Comparison of ENCODE assay signal across 20 cellular contexts in the genomic region with DNA sequence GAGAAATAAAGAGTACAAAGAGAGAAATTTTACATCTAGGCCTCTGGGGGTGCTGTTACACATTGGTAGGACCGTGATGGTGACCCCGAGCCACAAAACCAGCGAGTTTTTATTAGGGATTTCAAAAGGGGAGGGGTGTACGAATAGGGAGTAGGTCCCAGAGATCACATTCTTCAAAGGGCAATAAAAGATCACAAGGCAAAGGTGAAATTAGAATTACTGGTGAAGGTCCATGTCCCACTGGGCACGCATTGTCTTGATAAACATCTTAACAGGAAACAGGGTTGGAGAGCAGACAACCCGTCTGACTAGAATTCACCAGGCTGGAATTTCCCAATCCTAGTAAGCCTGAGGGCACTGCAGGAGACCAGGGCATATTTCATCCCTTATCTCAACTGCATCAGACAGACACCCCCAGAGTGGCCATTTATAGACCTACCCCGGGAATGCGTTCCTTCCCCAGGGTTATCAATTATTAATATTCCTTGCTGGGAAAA. TPM values are rescaled to one million over a fixed set of nuclear protein-coding genes. Genes with fewer than 3 reads are reported as not detected.
DNase-seq lines count a peak whose midpoint lies in the region; ATAC-seq, FAIRE-seq and TF ChIP-seq lines count a peak whose summit lies in the region.
"Had no signal": no experiment of that assay in that cellular context is flagged by ENCODE, and none has a peak within 500 bp of the region (broad histone marks: within the 10 kb centered on the region; RNA-seq: fewer than 3 reads in every experiment).

No MANE protein-coding gene starts in this region.

- H3K9me3 ChIP-seq in DOHH2 (ENCODE audit: control insufficient read depth, insufficient read depth, low read length) (no peaks in the 10 kb centered on the region), K562 (replicated peaks; ENCODE audit: control insufficient read depth, insufficient read depth, low read depth, low read length) (peaks cover 10% of the 10 kb centered on the region), uterus (no peaks in the 10 kb centered on the region)
- H3K9me3 ChIP-seq: gastrocnemius medialis, sigmoid colon, tibial artery had no signal

- peaks cover 15% of the 10 kb centered on the region for H3K36me3 Mint-ChIP-seq in natural killer cell treated with Interleukin-12 subunit alpha and Interleukin-12 subunit beta and Interleukin-15 and Interleukin-18, amount 100 ng/mL, for 72 hours

- peak overlapping the region; percentile 95 for H3K27ac ChIP-seq in DOHH2 (ENCODE audit: low read depth, low read length)
- H3K27ac ChIP-seq in K562 (ENCODE audit: extremely low read depth, low read depth, low read length) = no peak overlapping the region
- H3K27ac ChIP-seq in uterus = no peak overlapping the region
- H3K27ac ChIP-seq: gastrocnemius medialis, sigmoid colon, tibial artery had no signal

- H3K4me1 Mint-ChIP-seq in natural killer cell treated with Interleukin-12 subunit alpha and Interleukin-12 subunit beta and Interleukin-15 and Interleukin-18, amount 100 ng/mL, for 72 hours (ENCODE audit: low read depth in 2 of 2) = peaks cover 24 to 42% of the 10 kb centered on the region in 2 donors

- CTCF ChIA-PET in K562 (lab: Yijun Ruan, JAX; ENCODE audit: low intra/inter-chr PET ratio) = no interaction called here

- peaks cover 87% of the 10 kb centered on the region for H3K4me1 ChIP-seq in DOHH2 (ENCODE audit: control insufficient read depth, low read length)
- peaks cover 9 to 23% of the 10 kb centered on the region in 2 experiments; a peak in 4 of 5 replicates for H3K4me1 ChIP-seq in K562 (replicated peaks in 1 of 2; ENCODE audit: control insufficient read depth in 2 of 2, insufficient read depth in 2 of 2, low read length in 2 of 2)
- H3K4me1 ChIP-seq in uterus = peaks cover 0 to 4% of the 10 kb centered on the region in 2 donors

- peak overlapping the region in 1 of 2 donors; percentile 83 for H3K27ac Mint-ChIP-seq in natural killer cell treated with Interleukin-12 subunit alpha and Interleukin-12 subunit beta and Interleukin-15 and Interleukin-18, amount 100 ng/mL, for 72 hours
- H3K27ac Mint-ChIP-seq: activated naive CD4-positive, alpha-beta T cell treated with anti-CD3 and anti-CD28 coated beads, Interleukin-2, amount 50 U/mL, for 72 hours; effector memory CD8-positive, alpha-beta T cell; T-helper 1 cell treated with Interleukin-12 subunit alpha and Interleukin-12 subunit beta and Interleukin-4 antibody, amounts not matched to agents 30 μg/mL and 1 μg/mL, for 36 hours had no signal

- H3K9me1 ChIP-seq in K562 (ENCODE audit: control insufficient read depth, insufficient read depth, low read length) = no peaks in the 10 kb centered on the region

- H3K79me2 ChIP-seq in DOHH2 (ENCODE audit: control insufficient read depth, low read length) = peaks cover 64% of the 10 kb centered on the region
- no peaks in the 10 kb centered on the region for H3K79me2 ChIP-seq in K562 (ENCODE audit: control insufficient read depth, insufficient read depth, low read length)

- no peak for FAIRE-seq in K562 (lab: Jason Lieb, UNC)
- FAIRE-seq: H54 had no signal

- peaks cover 3% of the 10 kb centered on the region for H3K9me3 Mint-ChIP-seq in natural killer cell treated with Interleukin-12 subunit alpha and Interleukin-12 subunit beta and Interleukin-15 and Interleukin-18, amount 100 ng/mL, for 72 hours

- H3K27me3 ChIP-seq in DOHH2 (ENCODE audit: control insufficient read depth, low read length) (no peaks in the 10 kb centered on the region), K562 (ENCODE audit: control insufficient read depth in 2 of 2, insufficient read depth in 2 of 2, low read length in 2 of 2) (no peaks in the 10 kb centered on the region), uterus (no peaks in the 10 kb centered on the region)
- H3K27me3 ChIP-seq: gastrocnemius medialis, sigmoid colon, tibial artery had no signal

- ATAC-seq in K562 = no peak
- ATAC-seq in natural killer cell treated with Interleukin-12 subunit alpha and Interleukin-12 subunit beta and Interleukin-15 and Interleukin-18, amount 100 ng/mL, for 72 hours = no peak
- ATAC-seq: activated naive CD4-positive, alpha-beta T cell treated with anti-CD3 and anti-CD28 coated beads, Interleukin-2, amount 50 U/mL, for 72 hours; effector memory CD8-positive, alpha-beta T cell; gastrocnemius medialis had no signal

- peaks cover 23% of the 10 kb centered on the region for H3K36me3 ChIP-seq in DOHH2 (ENCODE audit: control insufficient read depth, low read length)
- H3K36me3 ChIP-seq in K562 (ENCODE audit: control insufficient read depth, insufficient read depth, low read length) = no peaks in the 10 kb centered on the region
- no peaks in the 10 kb centered on the region for H3K36me3 ChIP-seq in uterus
- H3K36me3 ChIP-seq: gastrocnemius medialis, sigmoid colon, tibial artery had no signal

- H3K4me2 ChIP-seq in DOHH2 (ENCODE audit: low read length) = peak overlapping the region; percentile 84
- no peak overlapping the region for H3K4me2 ChIP-seq in K562 (ENCODE audit: insufficient read depth, low read length)

- TF ChIP-seq RAD21 in K562 (CRISPR knock-in tag; conservative IDR thresholded peaks at IDR 0.05 in 1 of 2, IDR thresholded peaks at IDR 0.05 in 1 of 2) = no peak

- WGBS in K562 (ENCODE audit: insufficient coverage, low coverage, missing lambda C conversion rate) = 30% methylated on average over 8 of the region's 8 CpGs

- H4K20me1 ChIP-seq in DOHH2 (ENCODE audit: control insufficient read depth, insufficient read depth, low read depth, low read length) (no peaks in the 10 kb centered on the region), K562 (replicated peaks; ENCODE audit: control insufficient read depth, insufficient read depth, low read length) (no peaks in the 10 kb centered on the region)

- TF ChIP-seq CTCF in DOHH2 (IDR thresholded peaks at IDR 0.05; ENCODE audit: low read depth, low read length, poor library complexity, severe bottlenecking) (peak; percentile 68), LNCaP clone FGC (IDR thresholded peaks at IDR 0.05; ENCODE audit: control insufficient read depth, extremely low read depth, insufficient read depth) (no peak), K562 (IDR thresholded peaks at IDR 0.05 in 2 of 3, conservative IDR thresholded peaks at IDR 0.05 in 1 of 3; ENCODE audit: insufficient read depth in 2 of 3, low read depth in 1 of 3, low read length in 3 of 3) (peak in 1 of 3 experiments; percentile 26; a peak in 2 of 6 replicates), uterus (IDR thresholded peaks at IDR 0.05) (no peak)

- H2AFZ ChIP-seq in K562 (ENCODE audit: low read depth, low read length) = no peak overlapping the region

- POLR2A ChIA-PET in K562 (lab: Yijun Ruan, JAX) = no interaction called here

- H3F3A ChIP-seq in DOHH2 (ENCODE audit: control insufficient read depth, insufficient read depth) = peaks cover 47% of the 10 kb centered on the region

- H3K4me3 ChIP-seq in DOHH2 (ENCODE audit: low read length) (peak overlapping the region; percentile 88), LNCaP clone FGC (ENCODE audit: low read depth, low read length) (no peak overlapping the region), K562 (no peak overlapping the region), uterus (no peak overlapping the region)
- H3K4me3 ChIP-seq: gastrocnemius medialis, lung, sigmoid colon, tibial artery had no signal

- H3K4me3 Mint-ChIP-seq in natural killer cell treated with Interleukin-12 subunit alpha and Interleukin-12 subunit beta and Interleukin-15 and Interleukin-18, amount 100 ng/mL, for 72 hours = peak overlapping the region; percentile 52
- H3K4me3 Mint-ChIP-seq: B cell; effector memory CD8-positive, alpha-beta T cell had no signal

- in situ Hi-C loops in K562 (cut with MboI) = no loop called here

- H3K27me3 Mint-ChIP-seq in natural killer cell treated with Interleukin-12 subunit alpha and Interleukin-12 subunit beta and Interleukin-15 and Interleukin-18, amount 100 ng/mL, for 72 hours = no peaks in the 10 kb centered on the region
- H3K27me3 Mint-ChIP-seq: B cell; effector memory CD8-positive, alpha-beta T cell had no signal

- peak; percentile 14 for DNase-seq in LNCaP clone FGC (ENCODE audit: low read depth)
- DNase-seq in K562 (ENCODE audit: extremely low read depth in 1 of 4, low spot score in 3 of 4) = no peak
- DNase-seq in natural killer cell treated with Interleukin-12 subunit alpha and Interleukin-12 subunit beta and Interleukin-15 and Interleukin-18, amount 100 ng/mL, for 72 hours (ENCODE audit: low spot score) = no peak
- DNase-seq in NCI-H1092 treated with DMSO at 0.1 percent for 48 hours (lab: John Stamatoyannopoulos, UW) = no peak
- no peak for DNase-seq in uterus
- no peak for DNase-seq in NCI-H146 (lab: John Stamatoyannopoulos, UW)
- no peak for DNase-seq in stimulated activated CD4-positive, alpha-beta T cell treated with anti-CD3 and anti-CD28 coated beads, Interleukin-12 subunit alpha, Interleukin-12 subunit beta, amount 100 ng/mL, for 4 hours
- DNase-seq: activated T-cell treated with anti-CD3 and anti-CD28 coated beads for 4 hours; effector memory CD8-positive, alpha-beta T cell; gastrocnemius medialis; NCI-H1105 treated with DMSO at 0.1 percent for 48 hours; sigmoid colon; stimulated activated CD4-positive, alpha-beta T cell treated with anti-CD3 and anti-CD28 coated beads, Interleukin-4, amount 100 ng/mL, for 4 hours; tibial artery had no signal

- BruUV-seq in K562 (replicated peaks; lab: Mats Ljungman, UMichigan) = no TSS peak

- TF ChIP-seq POLR2A in K562 (conservative IDR thresholded peaks at IDR 0.05) (no peak), uterus (IDR thresholded peaks at IDR 0.05) (no peak)

- H3K9ac ChIP-seq in K562 (ENCODE audit: insufficient read depth in 1 of 2, low read depth in 2 of 2, low read length in 2 of 2) = no peak overlapping the region

- no peaks in the 10 kb centered on the region for H3K9me2 ChIP-seq in DOHH2 (replicated peaks; ENCODE audit: control insufficient read depth, low read length)

- TF ChIP-seq EP300 in K562 (IDR thresholded peaks at IDR 0.05; ENCODE audit: low read length) = peak; percentile 14; the same call in 1 of the 2 replicates

- intact Hi-C loops in K562 (cut with micrococcal nuclease) (no loop called here), uterus (cut with DNase I; ENCODE audit: low total_unique reads) (loop anchor here (10.0 kb wide), 1 partner anchor 46 kb away; no protein-coding TSS in a partner anchor)

RNA-seq across cellular contexts. Expression of gene IRAK2, which starts 4.3 kb away (rescaled TPM):
- total RNA-seq in K562 (2011; cell fraction: chromatin; rRNA removed; ENCODE audit: low replicate concordance) = 3.6 and 5.6 TPM in 2 replicates
- 3.4 and 4.5 TPM in 2 replicates for total RNA-seq in K562 (2011; cell fraction: nucleolus; rRNA removed)
- 3.7 and 4.1 TPM in 2 replicates for total RNA-seq in K562 (2011; cell fraction: nucleoplasm; rRNA removed)
- 2.5 and 4.7 TPM in 2 replicates for total RNA-seq in K562 (2014; rRNA removed)
- total RNA-seq in K562 (2014; rRNA removed; fragmentation: Illumina TruSeq; extraction: Trizol) = 2.7 TPM in 2 replicates
- total RNA-seq in K562 (2015; rRNA removed; fragmentation: Illumina TruSeq; extraction: Trizol) = 1.7 and 1.8 TPM in 2 replicates
- 3.1 and 3.2 TPM in 2 replicates for total RNA-seq in K562 (2021)
- 3.6 and 4.4 TPM in 2 replicates for polyA plus RNA-seq in K562 (2011; rRNA removed)
- polyA plus RNA-seq in K562 (2011; cell fraction: cytosol; rRNA removed) = 4.2 and 5.7 TPM in 2 replicates
- 1.3 and 1.9 TPM in 2 replicates for polyA plus RNA-seq in K562 (2011; cell fraction: nucleus; rRNA removed)
- polyA plus RNA-seq in K562 (2012) = 1.8 and 2.8 TPM in 2 replicates
- 3.2 and 3.8 TPM in 2 replicates for polyA plus RNA-seq in K562 (2014; fragmentation: Illumina TruSeq; extraction: Trizol)
- 1 to 10 TPM in 1 of 2 experiments, under 1 TPM in 1; 0.42 to 1.0 TPM for polyA plus RNA-seq in K562 (2014; fragmentation: Nextera tagmentation; extraction: Ambion mirVana)
- polyA plus RNA-seq in K562 (2014; rRNA removed) = 2.7 and 2.9 TPM in 2 replicates
- 2.3 and 3.5 TPM in 2 replicates for polyA minus RNA-seq in K562 (2011; rRNA and poly(A)+ RNA removed)
- polyA minus RNA-seq in K562 (2011; cell fraction: cytosol; rRNA and poly(A)+ RNA removed) = 1.9 and 3.1 TPM in 2 replicates
- polyA minus RNA-seq in K562 (2011; cell fraction: nucleus; rRNA and poly(A)+ RNA removed) = 1.1 and 1.2 TPM in 2 replicates
- total RNA-seq in natural killer cell treated with Interleukin-12 subunit alpha and Interleukin-12 subunit beta and Interleukin-15 and Interleukin-18, amount 100 ng/mL, for 72 hours = 10 to 100 TPM; 35.1 to 78.4 TPM
- total RNA-seq in uterus = 1 to 10 TPM in 3 of 4 donors, under 1 TPM in 1; 0.29 to 8.7 (median 3.7) TPM

RNA-seq across cellular contexts. Expression of gene VHL, which starts 27.5 kb away (rescaled TPM):
- 75.2 and 83.6 TPM in 2 replicates for total RNA-seq in K562 (2011; cell fraction: chromatin; rRNA removed; ENCODE audit: low replicate concordance)
- 45.5 and 50.2 TPM in 2 replicates for total RNA-seq in K562 (2011; cell fraction: nucleolus; rRNA removed)
- total RNA-seq in K562 (2011; cell fraction: nucleoplasm; rRNA removed) = 91.8 and 160 TPM in 2 replicates
- 73.9 and 82.2 TPM in 2 replicates for total RNA-seq in K562 (2014; rRNA removed)
- total RNA-seq in K562 (2014; rRNA removed; fragmentation: Illumina TruSeq; extraction: Trizol) = 109 and 120 TPM in 2 replicates
- 90.5 and 91.1 TPM in 2 replicates for total RNA-seq in K562 (2015; rRNA removed; fragmentation: Illumina TruSeq; extraction: Trizol)
- total RNA-seq in K562 (2021) = 79.4 and 93.6 TPM in 2 replicates
- polyA plus RNA-seq in K562 (2011; rRNA removed) = 49.8 and 55.3 TPM in 2 replicates
- polyA plus RNA-seq in K562 (2011; cell fraction: cytosol; rRNA removed) = 19.7 and 34.1 TPM in 2 replicates
- 35.5 and 39.4 TPM in 2 replicates for polyA plus RNA-seq in K562 (2011; cell fraction: nucleus; rRNA removed)
- polyA plus RNA-seq in K562 (2012) = 78.7 and 123 TPM in 2 replicates
- polyA plus RNA-seq in K562 (2014; fragmentation: Illumina TruSeq; extraction: Trizol) = 73.5 and 84.1 TPM in 2 replicates
- 10 to 100 TPM; 16.3 to 22.7 TPM for polyA plus RNA-seq in K562 (2014; fragmentation: Nextera tagmentation; extraction: Ambion mirVana)
- 58.7 and 74.2 TPM in 2 replicates for polyA plus RNA-seq in K562 (2014; rRNA removed)
- polyA minus RNA-seq in K562 (2011; rRNA and poly(A)+ RNA removed) = 70.6 and 72.7 TPM in 2 replicates
- polyA minus RNA-seq in K562 (2011; cell fraction: cytosol; rRNA and poly(A)+ RNA removed) = 22.2 and 30.4 TPM in 2 replicates
- 11.8 and 13.1 TPM in 2 replicates for polyA minus RNA-seq in K562 (2011; cell fraction: nucleus; rRNA and poly(A)+ RNA removed)
- 10 to 100 TPM; 66.8 to 77.5 TPM for total RNA-seq in natural killer cell treated with Interleukin-12 subunit alpha and Interleukin-12 subunit beta and Interleukin-15 and Interleukin-18, amount 100 ng/mL, for 72 hours
- 10 to 100 TPM; 14.6 to 73.7 (median 33.3) TPM for total RNA-seq in uterus

RNA-seq across cellular contexts. Expression of gene BRK1, which starts 53.6 kb away (rescaled TPM):
- 34.5 and 36.9 TPM in 2 replicates for total RNA-seq in K562 (2011; cell fraction: chromatin; rRNA removed; ENCODE audit: low replicate concordance)
- total RNA-seq in K562 (2011; cell fraction: nucleolus; rRNA removed) = 28.4 and 29.7 TPM in 2 replicates
- total RNA-seq in K562 (2011; cell fraction: nucleoplasm; rRNA removed) = 50.7 and 104 TPM in 2 replicates
- total RNA-seq in K562 (2014; rRNA removed) (105 and 110 TPM in 2 replicates), K562 (2014; rRNA removed; fragmentation: Illumina TruSeq; extraction: Trizol) (148 and 174 TPM in 2 replicates), K562 (2015; rRNA removed; fragmentation: Illumina TruSeq; extraction: Trizol) (148 and 161 TPM in 2 replicates), K562 (2021) (139 and 140 TPM in 2 replicates), uterus (100 to 1,000 TPM in 3 of 4 donors, 10 to 100 TPM in 1; 89.1 to 145 (median 117) TPM)
- polyA plus RNA-seq in K562 (2011; rRNA removed) (295 and 316 TPM in 2 replicates), K562 (2014; fragmentation: Illumina TruSeq; extraction: Trizol) (250 and 293 TPM in 2 replicates), K562 (2014; fragmentation: Nextera tagmentation; extraction: Ambion mirVana) (100 to 1,000 TPM; 538 to 634 TPM), K562 (2014; rRNA removed) (252 and 265 TPM in 2 replicates)
- polyA plus RNA-seq in K562 (2011; cell fraction: cytosol; rRNA removed) = 189 and 259 TPM in 2 replicates
- polyA plus RNA-seq in K562 (2011; cell fraction: nucleus; rRNA removed) = 67.0 and 104 TPM in 2 replicates
- 244 and 289 TPM in 2 replicates for polyA plus RNA-seq in K562 (2012)
- 110 and 120 TPM in 2 replicates for polyA minus RNA-seq in K562 (2011; rRNA and poly(A)+ RNA removed)
- 37.0 and 45.9 TPM in 2 replicates for polyA minus RNA-seq in K562 (2011; cell fraction: cytosol; rRNA and poly(A)+ RNA removed)
- 11.7 and 28.9 TPM in 2 replicates for polyA minus RNA-seq in K562 (2011; cell fraction: nucleus; rRNA and poly(A)+ RNA removed)
- 100 to 1,000 TPM in 1 of 2 donors, 10 to 100 TPM in 1; 86.8 to 132 TPM for total RNA-seq in natural killer cell treated with Interleukin-12 subunit alpha and Interleukin-12 subunit beta and Interleukin-15 and Interleukin-18, amount 100 ng/mL, for 72 hours
